In the genomic region with DNA sequence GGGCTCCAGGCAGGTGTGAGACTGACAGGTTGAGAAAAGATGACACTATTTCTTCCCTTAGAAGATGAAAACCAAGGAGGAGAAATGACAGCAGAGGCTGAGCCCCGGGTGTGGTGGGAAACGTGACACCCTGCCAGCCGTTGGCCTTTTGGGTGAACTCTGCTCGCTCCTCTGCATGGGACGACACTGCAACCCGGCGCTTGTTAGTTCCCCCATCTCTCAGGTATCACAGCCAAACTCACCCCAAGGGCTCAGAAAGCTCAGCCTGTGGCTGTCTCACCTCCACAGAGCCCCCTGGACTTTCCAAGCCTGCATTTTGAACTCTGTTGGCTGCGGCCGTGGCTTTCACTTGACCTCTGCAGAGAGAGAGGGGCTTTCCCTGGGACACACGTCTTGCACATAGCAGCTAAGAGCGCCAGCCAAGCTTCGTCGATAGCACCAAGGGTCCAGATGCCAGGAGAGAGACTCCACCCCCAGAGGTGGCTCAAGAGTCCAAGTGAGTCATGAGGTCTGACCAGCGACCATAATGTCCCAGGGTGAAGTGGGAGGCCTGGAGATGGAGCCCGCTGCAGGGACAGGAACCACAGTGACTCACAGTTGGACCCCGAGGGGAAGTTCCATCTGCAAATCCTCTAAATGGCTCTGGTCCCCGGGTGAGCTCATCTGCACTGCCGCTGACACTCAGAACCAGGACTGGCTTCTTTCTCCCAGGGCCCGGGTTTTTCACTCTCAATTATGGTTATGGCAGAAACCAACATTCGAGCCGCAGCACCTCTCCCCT, we compare ENCODE assay signal across 8 cellular contexts.
DNase-seq lines count a peak whose midpoint lies in the region; FAIRE-seq and TF ChIP-seq lines count a peak whose summit lies in the region.

No MANE protein-coding gene starts in this region.

- no peak for TF ChIP-seq POLR2A in esophagus squamous epithelium (IDR thresholded peaks at IDR 0.05)

- peaks cover 30 to 44% (median 32%) of the 10 kb centered on the region in 3 donors for H3K4me1 ChIP-seq in esophagus squamous epithelium

- H3K27me3 ChIP-seq in bronchial epithelial cell (ENCODE audit: control insufficient read depth, insufficient read depth, low read length), result no peaks in the 10 kb centered on the region
- no peaks in the 10 kb centered on the region for H3K27me3 ChIP-seq in esophagus squamous epithelium

- no peaks in the 10 kb centered on the region for H3K36me3 Mint-ChIP-seq in activated T-cell treated with anti-CD3 and anti-CD28 coated beads, Interleukin-2, amount 50 U/mL, for 24 hours (ENCODE audit: low read depth)
- peaks cover 14% of the 10 kb centered on the region for H3K36me3 Mint-ChIP-seq in nephron progenitor cell (ENCODE audit: low read depth)

- H3K27ac Mint-ChIP-seq in activated T-cell treated with anti-CD3 and anti-CD28 coated beads, Interleukin-2, amount 50 U/mL, for 24 hours, result no peak overlapping the region
- no peak overlapping the region for H3K27ac Mint-ChIP-seq in nephron progenitor cell

- peaks cover 5% of the 10 kb centered on the region for H3K9me3 Mint-ChIP-seq in activated T-cell treated with anti-CD3 and anti-CD28 coated beads, Interleukin-2, amount 50 U/mL, for 24 hours
- H3K9me3 Mint-ChIP-seq in nephron progenitor cell, result peaks cover 15% of the 10 kb centered on the region

- H3K4me1 Mint-ChIP-seq in activated T-cell treated with anti-CD3 and anti-CD28 coated beads, Interleukin-2, amount 50 U/mL, for 24 hours (ENCODE audit: low read depth), result peaks cover 25% of the 10 kb centered on the region
- H3K4me1 Mint-ChIP-seq in nephron progenitor cell, result peaks cover 47% of the 10 kb centered on the region

- no peak overlapping the region for H3K4me3 Mint-ChIP-seq in activated T-cell treated with anti-CD3 and anti-CD28 coated beads, Interleukin-2, amount 50 U/mL, for 24 hours
- no peak overlapping the region for H3K4me3 Mint-ChIP-seq in nephron progenitor cell

- intact Hi-C loops in esophagus squamous epithelium (cut with DNase I), result no loop called here

- H3K27me3 Mint-ChIP-seq in activated T-cell treated with anti-CD3 and anti-CD28 coated beads, Interleukin-2, amount 50 U/mL, for 24 hours, result peaks cover 8% of the 10 kb centered on the region
- H3K27me3 Mint-ChIP-seq in nephron progenitor cell (ENCODE audit: low read depth, poor library complexity), result peaks cover 15% of the 10 kb centered on the region

- H3K27ac ChIP-seq in esophagus squamous epithelium, result peak overlapping the region in 2 of 4 donors; percentile 1 to 81

- H3K36me3 ChIP-seq in bronchial epithelial cell (ENCODE audit: control insufficient read depth, insufficient read depth, low read length), result peaks cover 24% of the 10 kb centered on the region
- H3K36me3 ChIP-seq in esophagus squamous epithelium, result peaks cover 0 to 11% (median 0%) of the 10 kb centered on the region in 3 donors

- FAIRE-seq in bronchial epithelial cell (lab: Jason Lieb, UNC), result no peak

- 38 to 40% methylated on average over 13 to 18 of the region's 21 CpGs for WGBS in esophagus squamous epithelium, 2 donors

- H3K9me3 ChIP-seq in esophagus squamous epithelium, result peaks cover 0 to 9% (median 9%) of the 10 kb centered on the region in 3 donors

- DNase-seq in activated T-cell treated with anti-CD3 and anti-CD28 coated beads, Interleukin-2, amount 50 U/mL, for 24 hours, result peak; percentile 33
- no peak for DNase-seq in activated T-cell treated with anti-CD3 and anti-CD28 coated beads, Interleukin-2, amount 50 U/mL, for 1 hour
- DNase-seq in HCEC 1CT (peak; percentile 72), LoVo (ENCODE audit: low spot score) (peak; percentile 83), bronchial epithelial cell (ENCODE audit: low read depth) (peak; percentile 55), nephron progenitor cell (peak; percentile 47), cerebellar nuclear complex (lab: John Stamatoyannopoulos, UW) (no peak), esophagus squamous epithelium (lab: John Stamatoyannopoulos, UW) (no peak)

- H3K4me3 ChIP-seq in bronchial epithelial cell (ENCODE audit: low read depth, low read length), result no peak overlapping the region
- no peak overlapping the region for H3K4me3 ChIP-seq in esophagus squamous epithelium

- TF ChIP-seq CTCF in bronchial epithelial cell (IDR thresholded peaks at IDR 0.05; ENCODE audit: insufficient read depth, low read length, severe bottlenecking) (no peak), nephron progenitor cell (IDR thresholded peaks at IDR 0.05) (no peak), esophagus squamous epithelium (IDR thresholded peaks at IDR 0.05) (no peak)

Comparison
In these comparisons a context has a peak if more than half of its experiments do, and no peak if none do; other contexts are left out.
1. DNase-seq: peak in activated T-cell treated with anti-CD3 and anti-CD28 coated beads, Interleukin-2, amount 50 U/mL, for 24 hours (single experiment), HCEC 1CT (single experiment), LoVo (single experiment), bronchial epithelial cell (single experiment) and nephron progenitor cell (single experiment); none in activated T-cell treated with anti-CD3 and anti-CD28 coated beads, Interleukin-2, amount 50 U/mL, for 1 hour (single experiment), cerebellar nuclear complex (0 of 2) and esophagus squamous epithelium (single experiment).